17 cellular contexts compared by ENCODE assay signal in the genomic region with DNA sequence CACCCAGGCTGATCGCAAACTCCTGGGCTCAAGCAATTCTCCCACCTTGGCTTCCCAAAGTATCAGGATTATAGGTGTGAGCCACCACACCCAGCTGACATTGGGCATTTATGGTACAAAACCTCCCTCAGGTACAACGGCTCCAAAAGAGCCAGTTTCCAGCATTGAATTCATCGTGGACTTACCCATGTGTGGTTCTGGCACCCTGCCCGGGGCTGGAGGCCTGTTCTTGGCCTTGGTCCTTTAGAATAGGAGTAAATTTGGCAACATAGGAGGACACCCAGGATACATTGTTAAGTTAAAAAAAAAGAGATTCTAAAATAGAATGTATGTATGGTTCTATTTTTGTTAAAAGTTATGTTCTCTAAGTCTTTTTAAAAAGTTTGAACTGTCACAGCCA. TPM values are rescaled to one million over a fixed set of nuclear protein-coding genes. Genes with fewer than 3 reads are reported as not detected.
DNase-seq lines count a peak whose midpoint lies in the region; ATAC-seq, FAIRE-seq and TF ChIP-seq lines count a peak whose summit lies in the region.
"Had no signal": no experiment of that assay in that cellular context is flagged by ENCODE, and none has a peak within 500 bp of the region (broad histone marks: within the 10 kb centered on the region; RNA-seq: fewer than 3 reads in every experiment).

No MANE protein-coding gene starts in this region.

- H3K27ac Mint-ChIP-seq in naive thymus-derived CD4-positive, alpha-beta T cell, result peak overlapping the region in 3 of 9 donors; percentile 51 to 74 (median 54)
- H3K27ac Mint-ChIP-seq: activated CD4-positive, alpha-beta memory T cell treated with anti-CD3 and anti-CD28 coated beads for 36 hours; GM23338; T-helper 2 cell treated with Interferon-gamma antibody and Interleukin-4, amounts not matched to agents 5 μg/mL and 100 μg/mL, for 36 hours had no signal

- H3K36me3 ChIP-seq in uterus (no peaks in the 10 kb centered on the region), small intestine (ENCODE audit: control insufficient read depth in 2 of 2, insufficient read depth in 2 of 2, low read length in 2 of 2) (peaks cover 0 to 8% of the 10 kb centered on the region in 2 donors)
- H3K36me3 ChIP-seq in naive thymus-derived CD4-positive, alpha-beta T cell (ENCODE audit: control insufficient read depth in 2 of 3, insufficient read depth in 3 of 3, low read length in 3 of 3), result no peaks in the 10 kb centered on the region

- H3K4me1 ChIP-seq in uterus, result peaks cover 7 to 8% of the 10 kb centered on the region in 2 donors
- no peaks in the 10 kb centered on the region for H3K4me1 ChIP-seq in small intestine (ENCODE audit: control insufficient read depth in 2 of 2, insufficient read depth in 1 of 2, low read depth in 1 of 2, low read length in 1 of 2)
- peaks cover 0 to 20% of the 10 kb centered on the region in 2 donors for H3K4me1 ChIP-seq in naive thymus-derived CD4-positive, alpha-beta T cell (ENCODE audit: control insufficient read depth in 2 of 2, insufficient read depth in 2 of 2, low read length in 2 of 2)

- POLR2A ChIA-PET in naive thymus-derived CD4-positive, alpha-beta T cell (lab: Charles Lee), result interaction anchor here (0.7 to 3.4 kb wide), 4 partner anchors 8 to 68 kb away, joined by 4 to 10 read pairs (median 4); a partner anchor contains a TSS

- H3K27ac ChIP-seq in uterus (peak overlapping the region; percentile 39 to 65), small intestine (ENCODE audit: low read depth in 1 of 2, low read length in 1 of 2) (no peak overlapping the region)
- H3K27ac ChIP-seq in naive thymus-derived CD4-positive, alpha-beta T cell (ENCODE audit: low read depth, low read length), result no peak overlapping the region
- H3K27ac ChIP-seq: HL-60 had no signal

- peaks cover 0 to 1% (median 0%) of the 10 kb centered on the region in 11 donors for H3K9me3 Mint-ChIP-seq in naive thymus-derived CD4-positive, alpha-beta T cell
- H3K9me3 Mint-ChIP-seq: activated CD4-positive, alpha-beta memory T cell treated with anti-CD3 and anti-CD28 coated beads for 36 hours; GM23338; T-helper 2 cell treated with Interferon-gamma antibody and Interleukin-4, amounts not matched to agents 5 μg/mL and 100 μg/mL, for 36 hours had no signal

- no peaks in the 10 kb centered on the region for H3K9me3 ChIP-seq in uterus
- no peaks in the 10 kb centered on the region for H3K9me3 ChIP-seq in small intestine (ENCODE audit: control insufficient read depth, low read depth)
- no peaks in the 10 kb centered on the region for H3K9me3 ChIP-seq in naive thymus-derived CD4-positive, alpha-beta T cell (ENCODE audit: control insufficient read depth in 2 of 3, low read length in 3 of 3)

- H3K27me3 Mint-ChIP-seq in naive thymus-derived CD4-positive, alpha-beta T cell, result no peaks in the 10 kb centered on the region
- H3K27me3 Mint-ChIP-seq: activated CD4-positive, alpha-beta memory T cell treated with anti-CD3 and anti-CD28 coated beads for 36 hours had no signal

- FAIRE-seq in small intestine (lab: Jason Lieb, UNC), result no peak
- FAIRE-seq: GM19239 had no signal

- no peak for TF ChIP-seq CTCF in uterus (IDR thresholded peaks at IDR 0.05)

- H3K27me3 ChIP-seq in uterus (no peaks in the 10 kb centered on the region), small intestine (ENCODE audit: control insufficient read depth in 2 of 2, insufficient read depth in 2 of 2, low read length in 2 of 2) (no peaks in the 10 kb centered on the region)
- H3K27me3 ChIP-seq in naive thymus-derived CD4-positive, alpha-beta T cell (ENCODE audit: control insufficient read depth in 2 of 2, insufficient read depth in 2 of 2, low read length in 2 of 2), result no peaks in the 10 kb centered on the region

- CTCF ChIA-PET in naive thymus-derived CD4-positive, alpha-beta T cell (lab: Charles Lee), result interaction anchor here (0.6 kb wide), 1 partner anchor 61 kb away, joined by 3 read pairs; no protein-coding TSS in a partner anchor

- intact Hi-C loops in Right ventricle myocardium inferior (cut with DNase I), result no loop called here
- intact Hi-C loops in cardiac septum (cut with DNase I), result loop anchor here (2.0 kb wide), 1 partner anchor 19 kb away; no protein-coding TSS in a partner anchor
- intact Hi-C loops in uterus (cut with DNase I; ENCODE audit: low total_unique reads), result no loop called here
- intact Hi-C loops in naive thymus-derived CD4-positive, alpha-beta T cell (cut with micrococcal nuclease), result no loop called here

- WGBS in small intestine, 3 donors, result 39 to 59% (median 58%) methylated on average over 4 of the region's 4 CpGs

- no peak overlapping the region for H3K4me3 Mint-ChIP-seq in naive thymus-derived CD4-positive, alpha-beta T cell
- H3K4me3 Mint-ChIP-seq: activated CD4-positive, alpha-beta memory T cell treated with anti-CD3 and anti-CD28 coated beads for 36 hours; GM23338; T-helper 2 cell treated with Interferon-gamma antibody and Interleukin-4, amounts not matched to agents 5 μg/mL and 100 μg/mL, for 36 hours had no signal

- H3K36me3 Mint-ChIP-seq in naive thymus-derived CD4-positive, alpha-beta T cell, result no peaks in the 10 kb centered on the region
- H3K36me3 Mint-ChIP-seq: activated CD4-positive, alpha-beta memory T cell treated with anti-CD3 and anti-CD28 coated beads for 36 hours had no signal

- H3K4me3 ChIP-seq in uterus (no peak overlapping the region), small intestine (ENCODE audit: low read depth in 1 of 2, low read length in 2 of 2) (no peak overlapping the region)
- no peak overlapping the region for H3K4me3 ChIP-seq in naive thymus-derived CD4-positive, alpha-beta T cell (ENCODE audit: low read length)
- H3K4me3 ChIP-seq: GM23338 had no signal

- no peak for TF ChIP-seq POLR2A in uterus (IDR thresholded peaks at IDR 0.05)

- DNase-seq in Right ventricle myocardium inferior (ENCODE audit: missing footprints), result peak; percentile 87
- no peak for DNase-seq in cardiac septum (ENCODE audit: low spot score)
- peak; percentile 43 for DNase-seq in cerebellar cortex (ENCODE audit: low spot score)
- peak; percentile 46 for DNase-seq in iris pigment epithelial cell (ENCODE audit: low read depth)
- peak; percentile 57 to 74 for DNase-seq in uterus
- DNase-seq in small intestine, result no peak
- DNase-seq in NCI-H187 treated with DMSO at 0.1 percent for 48 hours (lab: John Stamatoyannopoulos, UW), result no peak
- no peak for DNase-seq in naive thymus-derived CD4-positive, alpha-beta T cell
- DNase-seq: activated CD4-positive, alpha-beta memory T cell treated with anti-CD3 and anti-CD28 coated beads for 36 hours; cortex of kidney; DMS79 treated with DMSO at 0.1 percent for 48 hours; NCI-H2171 treated with DMSO at 0.1 percent for 48 hours had no signal

- no peak for ATAC-seq in Right ventricle myocardium inferior
- no peak for ATAC-seq in naive thymus-derived CD4-positive, alpha-beta T cell
- ATAC-seq: GM23338 had no signal

- H3K4me1 Mint-ChIP-seq in naive thymus-derived CD4-positive, alpha-beta T cell, result peaks cover 0 to 34% (median 16%) of the 10 kb centered on the region in 7 donors
- H3K4me1 Mint-ChIP-seq: GM23338 had no signal

RNA-seq across cellular contexts. Expression of a gene that starts 25.8 kb away (rescaled TPM):
- 76.0 TPM for total RNA-seq in Right ventricle myocardium inferior
- total RNA-seq in cardiac septum, result 39.2 TPM
- 100 to 1,000 TPM in 1 of 4 donors, 10 to 100 TPM in 3; 51.2 to 156 (median 55.3) TPM for total RNA-seq in uterus
- polyA plus RNA-seq in small intestine, result 10 to 100 TPM in 1 of 3 donors, 1 to 10 TPM in 2; 7.6 to 39.1 (median 7.8) TPM
- 1 to 10 TPM; 1.5 to 3.2 (median 2.0) TPM for total RNA-seq in naive thymus-derived CD4-positive, alpha-beta T cell
- polyA plus RNA-seq in naive thymus-derived CD4-positive, alpha-beta T cell, result under 1 TPM; 0.66 to 0.83 TPM

RNA-seq across cellular contexts. Expression of a gene that starts 46.4 kb away (rescaled TPM):
- total RNA-seq in Right ventricle myocardium inferior (30.6 TPM), cardiac septum (21.4 TPM), uterus (100 to 1,000 TPM in 1 of 4 donors, 10 to 100 TPM in 3; 11.2 to 125 (median 63.8) TPM)
- polyA plus RNA-seq in small intestine, result 10 to 100 TPM in 2 of 3 donors, 1 to 10 TPM in 1; 5.1 to 52.2 (median 17.9) TPM
- total RNA-seq in naive thymus-derived CD4-positive, alpha-beta T cell, result 100 to 1,000 TPM; 189 to 611 (median 383) TPM
- polyA plus RNA-seq in naive thymus-derived CD4-positive, alpha-beta T cell, result 10 to 100 TPM; 55.0 to 85.3 TPM

RNA-seq across cellular contexts. Expression of a gene that starts 53.2 kb away (rescaled TPM):
- total RNA-seq in Right ventricle myocardium inferior (not detected), cardiac septum (not detected), uterus (1 to 10 TPM in 2 of 4 donors, not detected in 2; 1.1 to 3.5 TPM)
- polyA plus RNA-seq in small intestine, result under 1 TPM in 1 of 3 donors, not detected in 2; 0.19 TPM
- under 1 TPM in 2 of 5 experiments, not detected in 3; 0.84 to 0.85 TPM for total RNA-seq in naive thymus-derived CD4-positive, alpha-beta T cell
- polyA plus RNA-seq in naive thymus-derived CD4-positive, alpha-beta T cell, result not detected
- total RNA-seq: glomerular endothelial cell had no signal

RNA-seq across cellular contexts. Expression of a gene that starts 58.1 kb away (rescaled TPM):
- total RNA-seq in Right ventricle myocardium inferior (192 TPM), cardiac septum (182 TPM), uterus (100 to 1,000 TPM; 169 to 551 (median 202) TPM)
- polyA plus RNA-seq in small intestine, result 100 to 1,000 TPM; 219 to 331 (median 292) TPM
- total RNA-seq in naive thymus-derived CD4-positive, alpha-beta T cell, result 100 to 1,000 TPM in 3 of 5 experiments, 10 to 100 TPM in 2; 76.1 to 193 (median 145) TPM
- polyA plus RNA-seq in naive thymus-derived CD4-positive, alpha-beta T cell, result 100 to 1,000 TPM; 179 to 349 TPM

Comparison
In these comparisons a context has a peak if more than half of its experiments do, and no peak if none do; other contexts are left out.
1. DNase-seq: peak in Right ventricle myocardium inferior (single experiment), cerebellar cortex (single experiment), iris pigment epithelial cell (single experiment) and uterus (2 of 2); none in cardiac septum (single experiment), small intestine (single experiment), NCI-H187 treated with DMSO at 0.1 percent for 48 hours (single experiment) and naive thymus-derived CD4-positive, alpha-beta T cell (0 of 9).
2. H3K27ac ChIP-seq: peak in uterus (2 of 2); none in small intestine (0 of 2) and naive thymus-derived CD4-positive, alpha-beta T cell (single experiment).